ENCODE assay signal across 1 cellular context in genomic region chr5:73565969-73566547, GRCh38.
TF ChIP-seq lines count a peak whose summit lies in the region.

No MANE protein-coding gene starts in this region.

TF ChIP-seq in HEK293, 187 proteins besides CTCF, POLR2A, EP300 and RAD21 (continued from another document):
- TF ChIP-seq ZNF600 (tag by site-specific recombination; IDR thresholded peaks at IDR 0.05) (no peak), KLF1 (tag by site-specific recombination; IDR thresholded peaks at IDR 0.05) (no peak), ZNF692 (tag by site-specific recombination; IDR thresholded peaks at IDR 0.05) (0 out of 2 replicates have a peak, but pooled peaks have one; percentile 6), ZBTB26 (tag by site-specific recombination; optimal IDR thresholded peaks at IDR 0.05) (no peak), ZNF621 (tag by site-specific recombination; IDR thresholded peaks at IDR 0.05) (no peak), PRDM4 (tag by site-specific recombination; IDR thresholded peaks at IDR 0.05) (peak; percentile 91)
